9 cellular contexts compared by ENCODE assay signal in genomic region chr20:45338121-45339030, GRCh38. TPM values are rescaled to one million over a fixed set of nuclear protein-coding genes. Genes with fewer than 3 reads are reported as not detected.
DNase-seq lines count a peak whose midpoint lies in the region; ATAC-seq lines count a peak whose summit lies in the region.
"Had no signal": no experiment of that assay in that cellular context is flagged by ENCODE, and none has a peak within 500 bp of the region (broad histone marks: within the 10 kb centered on the region; RNA-seq: fewer than 3 reads in every experiment).

No MANE protein-coding gene starts in this region.

- no peaks in the 10 kb centered on the region for H3K9me3 ChIP-seq in HUES64 (ENCODE audit: insufficient read depth, low read depth, low read length)

- DNase-seq in epithelial cell of prostate (ENCODE audit: low read depth, low spot score), result no peak
- peak; percentile 83 for DNase-seq in renal cortical epithelial cell (ENCODE audit: low read depth)
- no peak for DNase-seq in G401 (ENCODE audit: low spot score)
- DNase-seq in NCI-H69 (lab: John Stamatoyannopoulos, UW), result no peak
- DNase-seq: DMS53, NCI-H2081, T-helper 17 cell had no signal

- in situ Hi-C loops in G401 (cut with HindIII; ENCODE audit: low sequenced_read_pairs), result no loop called here

- WGBS in HUES64, result 72% methylated on average over 11 of the region's 11 CpGs

- H3K27me3 ChIP-seq in HUES64 (ENCODE audit: insufficient read depth, low read length), result no peaks in the 10 kb centered on the region

- peaks cover 25% of the 10 kb centered on the region for H3K36me3 ChIP-seq in HUES64 (ENCODE audit: insufficient read depth, low read length)

- peak overlapping the region; percentile 65 for H3K27ac ChIP-seq in HUES64 (ENCODE audit: low read depth, low read length)
- peak overlapping the region; percentile 97 for H3K27ac ChIP-seq in epithelial cell of prostate

- no peak overlapping the region for H3K4me3 ChIP-seq in HUES64 (ENCODE audit: low read length)

- H3K4me1 ChIP-seq in HUES64 (ENCODE audit: insufficient read depth, low read length), result peaks cover 60% of the 10 kb centered on the region

- ATAC-seq in GM21717 (IDR thresholded peaks at IDR 0.05; ENCODE audit: unreplicated experiment), result no peak
- ATAC-seq: T-helper 17 cell had no signal

- peak overlapping the region; percentile 28 for H3K9ac ChIP-seq in HUES64 (ENCODE audit: low read depth, low read length)

RNA-seq across cellular contexts. Expression of gene SDC4, which starts 9.8 kb away (rescaled TPM):
- polyA plus RNA-seq in HUES64 (2013, experiment 1 of 2), result 33.6 TPM
- 34.7 TPM for polyA plus RNA-seq in HUES64 (2013, experiment 2 of 2)
- 500 and 534 TPM in 2 replicates for total RNA-seq in renal cortical epithelial cell
- 16.4 and 24.7 TPM in 2 replicates for total RNA-seq in G401 (2014; rRNA removed; shearing (Covaris generic))

RNA-seq across cellular contexts. Expression of gene SYS1, which starts 24.6 kb away (rescaled TPM):
- polyA plus RNA-seq in HUES64 (2013, experiment 1 of 2), result 13.1 TPM
- polyA plus RNA-seq in HUES64 (2013, experiment 2 of 2), result 11.8 TPM
- 23.6 and 41.0 TPM in 2 replicates for total RNA-seq in renal cortical epithelial cell
- 13.0 and 21.9 TPM in 2 replicates for total RNA-seq in G401 (2014; rRNA removed; shearing (Covaris generic))

RNA-seq across cellular contexts. Expression of gene MATN4, which starts 30.3 kb away (rescaled TPM):
- 0.15 TPM for polyA plus RNA-seq in HUES64 (2013, experiment 1 of 2)
- not detected for polyA plus RNA-seq in HUES64 (2013, experiment 2 of 2)
- total RNA-seq in renal cortical epithelial cell, result not detected in 2 replicates
- total RNA-seq in G401 (2014; rRNA removed; shearing (Covaris generic)), result not detected in 2 replicates
- total RNA-seq: T-helper 17 cell had no signal

RNA-seq across cellular contexts. Expression of gene RBPJL, which starts 31.7 kb away (rescaled TPM):
- polyA plus RNA-seq in HUES64 (2013, experiment 1 of 2), result not detected
- not detected for polyA plus RNA-seq in HUES64 (2013, experiment 2 of 2)
- not detected in 2 replicates for total RNA-seq in renal cortical epithelial cell
- total RNA-seq in G401 (2014; rRNA removed; shearing (Covaris generic)), result not detected in 2 replicates
- total RNA-seq: T-helper 17 cell had no signal

RNA-seq across cellular contexts. Expression of gene TP53TG5, which starts 39.7 kb away (rescaled TPM):
- polyA plus RNA-seq in HUES64 (2013, experiment 1 of 2), result not detected
- not detected for polyA plus RNA-seq in HUES64 (2013, experiment 2 of 2)
- total RNA-seq in renal cortical epithelial cell, result not detected in 2 replicates
- not detected in 2 replicates for total RNA-seq in G401 (2014; rRNA removed; shearing (Covaris generic))
- total RNA-seq: T-helper 17 cell had no signal

Comparison
In these comparisons a context has a peak if more than half of its experiments do, and no peak if none do; other contexts are left out.
1. RNA of gene SDC4, which starts 9.8 kb away (total RNA-seq): 500 to 534 TPM in renal cortical epithelial cell; 16.4 to 24.7 TPM in G401; every median in the first group is over 10 times any median in the second.